8 cellular contexts compared by ENCODE assay signal in genomic region chr5:87081511-87082372, GRCh38.
DNase-seq lines count a peak whose midpoint lies in the region; ATAC-seq lines count a peak whose summit lies in the region.

No MANE protein-coding gene starts in this region.

- peak in 28 of 34 experiments; percentile 8 to 47 (median 24) for DNase-seq in T-cell
- peak; percentile 36 for DNase-seq in left kidney (ENCODE audit: low read depth, low spot score)
- DNase-seq in EL, result no peak
- no peak for DNase-seq in NCI-H82 treated with DMSO at 0.1 percent for 48 hours (lab: John Stamatoyannopoulos, UW; ENCODE audit: unreplicated experiment)
- no peak for DNase-seq in foreskin melanocyte

- H3K4me3 Mint-ChIP-seq in T-cell, result peak overlapping the region; percentile 40 to 59 (median 59)

- H3K36me3 ChIP-seq in BLaER1 treated with 17β-estradiol and CSF1 and Interleukin-3, amounts not matched to agents 10 nM and 100 nM, result no peaks in the 10 kb centered on the region

- peaks cover 3% of the 10 kb centered on the region for H3K36me3 Mint-ChIP-seq in T-cell

- H3K4me1 Mint-ChIP-seq in T-cell, result peaks cover 44 to 59% (median 54%) of the 10 kb centered on the region in 3 donors

- H3K27me3 ChIP-seq in BLaER1 treated with 17β-estradiol and CSF1 and Interleukin-3, amounts not matched to agents 10 nM and 100 nM, result peaks cover 0 to 14% (median 5%) of the 10 kb centered on the region in 11 experiments; a peak in 7 of 22 replicates

- POLR2A ChIA-PET in T-cell (lab: Charles Lee), result interaction anchor here in 1 of 2 donors (0.6 to 1.1 kb wide), 2 partner anchors 58 to 306 kb away, joined by 3 to 6 read pairs; no protein-coding TSS in a partner anchor

- H3K4me3 ChIP-seq in BLaER1 treated with 17β-estradiol and CSF1 and Interleukin-3, amounts not matched to agents 10 nM and 100 nM, result peak overlapping the region in 3 of 10 experiments; percentile 1 to 24 (median 19); a peak in 5 of 20 replicates

- H3K4me2 ChIP-seq in BLaER1 treated with 17β-estradiol and CSF1 and Interleukin-3, amounts not matched to agents 10 nM and 100 nM, result peak overlapping the region; percentile 67 to 88 (median 80)

- H3K9me3 ChIP-seq in BLaER1 treated with 17β-estradiol and CSF1 and Interleukin-3, amounts not matched to agents 10 nM and 100 nM (replicated peaks in 1 of 11), result peaks cover 10 to 20% (median 19%) of the 10 kb centered on the region in 11 experiments

- CTCF ChIA-PET in T-cell (lab: Charles Lee), result interaction anchor here in 1 of 2 donors (0.6 kb wide), 1 partner anchor 75 kb away, joined by 4 read pairs; no protein-coding TSS in a partner anchor

- ATAC-seq in GM19035 (IDR thresholded peaks at IDR 0.05; ENCODE audit: unreplicated experiment) (peak; percentile 97), HG03095 (IDR thresholded peaks at IDR 0.05; ENCODE audit: unreplicated experiment) (peak; percentile 93), T-cell (replicated peaks in 1 of 4) (peak; percentile 72 to 91 (median 88))

- H4K20me1 ChIP-seq in BLaER1 treated with 17β-estradiol and CSF1 and Interleukin-3, amounts not matched to agents 10 nM and 100 nM, result no peaks in the 10 kb centered on the region

- peaks cover 0 to 9% (median 6%) of the 10 kb centered on the region in 3 donors for H3K9me3 Mint-ChIP-seq in T-cell

- peak overlapping the region; percentile 85 to 87 for H3K27ac Mint-ChIP-seq in T-cell

- peaks cover 15 to 55% (median 27%) of the 10 kb centered on the region in 10 experiments for H3K4me1 ChIP-seq in BLaER1 treated with 17β-estradiol and CSF1 and Interleukin-3, amounts not matched to agents 10 nM and 100 nM

- no peaks in the 10 kb centered on the region for H3K27me3 Mint-ChIP-seq in T-cell

- H3K27ac ChIP-seq in BLaER1 treated with 17β-estradiol and CSF1 and Interleukin-3, amounts not matched to agents 10 nM and 100 nM, result peak overlapping the region in 10 of 11 experiments; percentile 8 to 62 (median 32); a peak in 13 of 22 replicates

- H3K9ac ChIP-seq in BLaER1 treated with 17β-estradiol and CSF1 and Interleukin-3, amounts not matched to agents 10 nM and 100 nM, result peak overlapping the region in 3 of 11 experiments; percentile 24 to 51 (median 35); a peak in 4 of 22 replicates

Comparison
In these comparisons a context has a peak if more than half of its experiments do, and no peak if none do; other contexts are left out.
1. DNase-seq: peak in T-cell (28 of 34) and left kidney (single experiment); none in EL (single experiment), NCI-H82 treated with DMSO at 0.1 percent for 48 hours (single experiment) and foreskin melanocyte (single experiment).
2. Peak in every context shown above with its lines, with median percentiles within 50 percentile points of each other: ATAC-seq.